ENCODE assay signal across 1 cellular context in the genomic region with DNA sequence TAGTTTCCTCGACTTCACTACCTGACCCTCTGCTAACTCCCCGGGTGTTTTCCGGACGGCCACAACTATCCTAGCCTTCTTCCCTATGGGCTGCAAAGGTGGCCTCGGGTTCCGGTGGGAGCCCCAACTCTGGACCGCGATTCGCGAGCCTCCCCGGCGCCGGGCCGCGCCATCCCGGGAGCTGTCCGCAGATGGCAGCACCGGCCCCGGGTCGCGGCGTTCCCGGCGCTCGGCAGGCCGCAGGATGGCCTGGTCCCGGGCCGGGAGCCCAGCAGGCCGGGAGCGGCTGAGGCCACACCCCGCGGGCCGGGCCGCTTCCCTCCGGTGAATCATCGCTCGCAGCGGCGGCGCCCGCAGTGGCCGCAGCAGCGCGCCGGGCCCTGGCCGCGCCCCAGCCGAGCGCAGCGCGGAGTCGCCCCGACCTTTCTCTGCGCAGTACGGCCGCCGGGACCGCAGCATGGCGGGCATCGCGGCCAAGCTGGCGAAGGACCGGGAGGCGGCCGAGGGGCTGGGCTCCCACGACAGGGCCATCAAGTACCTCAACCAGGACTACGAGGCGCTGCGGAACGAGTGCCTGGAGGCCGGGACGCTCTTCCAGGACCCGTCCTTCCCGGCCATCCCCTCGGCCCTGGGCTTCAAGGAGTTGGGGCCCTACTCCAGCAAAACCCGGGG.
TF ChIP-seq lines count a peak whose summit lies in the region.

CAPN2 (plus strand) TSS at position 356 of the 672 bp plus-strand sequence; CDS start at position 458, 102 bp downstream.

TF ChIP-seq in IMR-90, 13 proteins besides CTCF, POLR2A, EP300 and RAD21 (continued from another document):
- TF ChIP-seq ELK1 (IDR thresholded peaks at IDR 0.05; ENCODE audit: borderline replicate concordance, low read depth, low read length) (no peak), BHLHE40 (IDR thresholded peaks at IDR 0.05; ENCODE audit: low read depth, low read length) (peak; percentile 34; the same call in 1 of the 2 replicates), RFX5 (IDR thresholded peaks at IDR 0.05; ENCODE audit: low read depth, low read length) (no peak), CHD1 (IDR thresholded peaks at IDR 0.05; ENCODE audit: low read depth, low read length) (no peak; the same call in none of the 2 replicates), MAFK (IDR thresholded peaks at IDR 0.05; ENCODE audit: low read depth, low read length) (no peak), RCOR1 (IDR thresholded peaks at IDR 0.05; ENCODE audit: insufficient replicate concordance, low read length) (peak; percentile 29), NFE2L2 (IDR thresholded peaks at IDR 0.05; ENCODE audit: low read depth, low read length) (no peak), CEBPB (IDR thresholded peaks at IDR 0.05; ENCODE audit: low read depth, low read length) (no peak), MAZ (IDR thresholded peaks at IDR 0.05; ENCODE audit: borderline replicate concordance, low read depth, low read length) (peak; percentile 59; the same call in 1 of the 2 replicates), MXI1 (IDR thresholded peaks at IDR 0.05; ENCODE audit: borderline replicate concordance, low read depth, low read length) (peak; percentile 80; the same call in 1 of the 2 replicates)
